In genomic region chr10:8829592-8829991, GRCh38 we compare ENCODE assay signal across 26 cellular contexts.
DNase-seq lines count a peak whose midpoint lies in the region; ATAC-seq and TF ChIP-seq lines count a peak whose summit lies in the region.
"Had no signal": no experiment of that assay in that cellular context is flagged by ENCODE, and none has a peak within 500 bp of the region (broad histone marks: within the 10 kb centered on the region; RNA-seq: fewer than 3 reads in every experiment).

No MANE protein-coding gene starts in this region.

- no peaks in the 10 kb centered on the region for H3K9me3 Mint-ChIP-seq in MCF 10A (ENCODE audit: unreplicated experiment)
- H3K9me3 Mint-ChIP-seq in activated T-helper 2 cell treated with anti-CD3 and anti-CD28 coated beads, Interferon-gamma antibody, Interleukin-2, Interleukin-4, amounts not matched to agents 10 μg/mL and 5 μg/mL and 100 μg/mL, durations not matched to agents 14 hours and 24 hours and 36 hours = peaks cover 6% of the 10 kb centered on the region
- H3K9me3 Mint-ChIP-seq: CD4-positive, CD25-positive, alpha-beta regulatory T cell had no signal

- no peaks in the 10 kb centered on the region for H3F3A ChIP-seq in smooth muscle cell (ENCODE audit: low read depth)

- H3K27ac ChIP-seq in mammary epithelial cell (ENCODE audit: insufficient read depth, low read depth, low read length) = peak overlapping the region; percentile 63
- H3K27ac ChIP-seq in foreskin keratinocyte = peak overlapping the region; percentile 40
- peak overlapping the region; percentile 33 for H3K27ac ChIP-seq in smooth muscle cell (ENCODE audit: low read depth)
- H3K27ac ChIP-seq in uterus = no peak overlapping the region
- H3K27ac ChIP-seq: BLaER1 had no signal

- H3K4me2 ChIP-seq in mammary epithelial cell (ENCODE audit: insufficient read depth, low read depth, low read length) (peak overlapping the region; percentile 63), smooth muscle cell (no peak overlapping the region)
- H3K4me2 ChIP-seq: BLaER1, SK-N-SH had no signal

- H3K36me3 ChIP-seq in mammary epithelial cell (ENCODE audit: insufficient read depth, low read length) (no peaks in the 10 kb centered on the region), smooth muscle cell (ENCODE audit: low read depth) (no peaks in the 10 kb centered on the region), uterus (no peaks in the 10 kb centered on the region)
- H3K36me3 ChIP-seq: BLaER1, HAP-1 had no signal

- no peak overlapping the region for H3K27ac Mint-ChIP-seq in MCF 10A (ENCODE audit: low read depth, unreplicated experiment)
- H3K27ac Mint-ChIP-seq in activated T-helper 2 cell treated with anti-CD3 and anti-CD28 coated beads, Interferon-gamma antibody, Interleukin-2, Interleukin-4, amounts not matched to agents 10 μg/mL and 5 μg/mL and 100 μg/mL, durations not matched to agents 14 hours and 24 hours and 36 hours = peak overlapping the region; percentile 85
- H3K27ac Mint-ChIP-seq: CD4-positive, CD25-positive, alpha-beta regulatory T cell had no signal

- H4K20me1 ChIP-seq in mammary epithelial cell (ENCODE audit: insufficient read depth, low read length) (no peaks in the 10 kb centered on the region), smooth muscle cell (ENCODE audit: low read depth) (no peaks in the 10 kb centered on the region)
- H4K20me1 ChIP-seq: BLaER1 had no signal

- in situ Hi-C loops in mammary epithelial cell (cut with MboI; ENCODE audit: low sequenced_read_pairs in 2 of 2) = no loop called here

- peaks cover 5% of the 10 kb centered on the region for H3K4me1 Mint-ChIP-seq in MCF 10A (ENCODE audit: insufficient read depth, unreplicated experiment)
- H3K4me1 Mint-ChIP-seq in activated T-helper 2 cell treated with anti-CD3 and anti-CD28 coated beads, Interferon-gamma antibody, Interleukin-2, Interleukin-4, amounts not matched to agents 10 μg/mL and 5 μg/mL and 100 μg/mL, durations not matched to agents 14 hours and 24 hours and 36 hours (ENCODE audit: low read depth) = peaks cover 32% of the 10 kb centered on the region
- H3K4me1 Mint-ChIP-seq: CD4-positive, CD25-positive, alpha-beta regulatory T cell had no signal

- H3K4me3 Mint-ChIP-seq in MCF 10A (ENCODE audit: unreplicated experiment) = no peak overlapping the region
- no peak overlapping the region for H3K4me3 Mint-ChIP-seq in activated T-helper 2 cell treated with anti-CD3 and anti-CD28 coated beads, Interferon-gamma antibody, Interleukin-2, Interleukin-4, amounts not matched to agents 10 μg/mL and 5 μg/mL and 100 μg/mL, durations not matched to agents 14 hours and 24 hours and 36 hours (ENCODE audit: low read depth)
- H3K4me3 Mint-ChIP-seq: CD4-positive, CD25-positive, alpha-beta regulatory T cell had no signal

- H3K27me3 Mint-ChIP-seq in MCF 10A (ENCODE audit: insufficient read depth, unreplicated experiment) = no peaks in the 10 kb centered on the region
- H3K27me3 Mint-ChIP-seq in activated T-helper 2 cell treated with anti-CD3 and anti-CD28 coated beads, Interferon-gamma antibody, Interleukin-2, Interleukin-4, amounts not matched to agents 10 μg/mL and 5 μg/mL and 100 μg/mL, durations not matched to agents 14 hours and 24 hours and 36 hours (ENCODE audit: low read depth) = no peaks in the 10 kb centered on the region

- H3K9me3 ChIP-seq in mammary epithelial cell (replicated peaks; ENCODE audit: insufficient read depth, low read length) = no peaks in the 10 kb centered on the region
- no peaks in the 10 kb centered on the region for H3K9me3 ChIP-seq in smooth muscle cell (replicated peaks; ENCODE audit: low read depth)
- no peaks in the 10 kb centered on the region for H3K9me3 ChIP-seq in uterus
- H3K9me3 ChIP-seq: BLaER1, HAP-1, SK-N-SH had no signal

- 7% methylated on average over 2 of the region's 2 CpGs for WGBS in mammary epithelial cell (ENCODE audit: low coverage, missing lambda C conversion rate)
- 75% methylated on average over 2 of the region's 2 CpGs for WGBS in smooth muscle cell (ENCODE audit: low lambda C conversion rate)

- H3K4me3 ChIP-seq in mammary epithelial cell (replicated peaks in 1 of 3; ENCODE audit: insufficient read depth in 1 of 3, low read depth in 2 of 3, low read length in 3 of 3) = no peak overlapping the region
- no peak overlapping the region for H3K4me3 ChIP-seq in smooth muscle cell
- H3K4me3 ChIP-seq in uterus = no peak overlapping the region
- H3K4me3 ChIP-seq: BLaER1, HAP-1 had no signal

- H3K4me1 ChIP-seq in mammary epithelial cell (ENCODE audit: insufficient read depth, low read length) (peaks cover 22% of the 10 kb centered on the region), foreskin keratinocyte (peaks cover 10% of the 10 kb centered on the region), smooth muscle cell (ENCODE audit: low read depth) (no peaks in the 10 kb centered on the region), uterus (no peaks in the 10 kb centered on the region)
- H3K4me1 ChIP-seq: BLaER1, HAP-1 had no signal

- POLR2A ChIA-PET in MCF 10A (lab: Yijun Ruan, JAX) = interaction anchor here (0.6 kb wide), 1 partner anchor 22 kb away, joined by 3 read pairs; no protein-coding TSS in a partner anchor

- no peaks in the 10 kb centered on the region for H3K36me3 Mint-ChIP-seq in MCF 10A (ENCODE audit: insufficient read depth, unreplicated experiment)
- H3K36me3 Mint-ChIP-seq in activated T-helper 2 cell treated with anti-CD3 and anti-CD28 coated beads, Interferon-gamma antibody, Interleukin-2, Interleukin-4, amounts not matched to agents 10 μg/mL and 5 μg/mL and 100 μg/mL, durations not matched to agents 14 hours and 24 hours and 36 hours (ENCODE audit: low read depth) = peaks cover 6% of the 10 kb centered on the region
- H3K36me3 Mint-ChIP-seq: CD4-positive, CD25-positive, alpha-beta regulatory T cell had no signal

- CTCF ChIA-PET in mammary epithelial cell (lab: Charles Lee; ENCODE audit: low non-redundant PET) (interaction anchor here (0.6 kb wide), 1 partner anchor 210 kb away, joined by 4 read pairs; no protein-coding TSS in a partner anchor), MCF 10A (lab: Yijun Ruan, JAX) (interaction anchor here (0.6 to 1.4 kb wide), 2 partner anchors 379 to 668 kb away, joined by 4 read pairs; no protein-coding TSS in a partner anchor)

- H3K9ac ChIP-seq in mammary epithelial cell (ENCODE audit: insufficient read depth, low read length) (no peak overlapping the region), smooth muscle cell (ENCODE audit: low read depth) (no peak overlapping the region)
- H3K9ac ChIP-seq: BLaER1, SK-N-SH had no signal

- DNase-seq in mammary epithelial cell = peak; percentile 90
- no peak for DNase-seq in MCF 10A (ENCODE audit: unreplicated experiment)
- no peak for DNase-seq in activated T-helper 2 cell treated with anti-CD3 and anti-CD28 coated beads, Interferon-gamma antibody, Interleukin-2, Interleukin-4, amounts not matched to agents 10 μg/mL and 5 μg/mL and 100 μg/mL, durations not matched to agents 14 hours and 24 hours and 36 hours (ENCODE audit: low spot score)
- DNase-seq in foreskin keratinocyte = peak; percentile 96
- no peak for DNase-seq in smooth muscle cell (lab: John Stamatoyannopoulos, UW; ENCODE audit: unreplicated experiment)
- no peak for DNase-seq in uterus
- no peak for DNase-seq in stimulated activated naive CD8-positive, alpha-beta T cell treated with anti-CD3 and anti-CD28 coated beads, Interleukin-15, Interleukin-2, amounts not matched to agents 100 U/mL and 50 U/mL, for 24 hours
- DNase-seq in NCI-H82 treated with DMSO at 0.1 percent for 48 hours (lab: John Stamatoyannopoulos, UW; ENCODE audit: unreplicated experiment) = no peak
- DNase-seq: CD4-positive, CD25-positive, alpha-beta regulatory T cell; DMS53; GOT3; Karpas-422; NCI-H1092 treated with DMSO at 0.1 percent for 48 hours; NCI-H1436 treated with DMSO at 0.1 percent for 48 hours; NCI-H187 treated with DMSO at 0.1 percent for 48 hours; NCI-H2107; NCI-H524; NCI-H774; NK-92 treated with Interleukin-12 subunit alpha and Interleukin-12 subunit beta, amount 100 ng/mL, for 24 hours; RPMI8226; SHP77 treated with DMSO at 0.1 percent for 48 hours; SW 1271 had no signal

- BruUV-seq in mammary epithelial cell (replicated peaks; lab: Mats Ljungman, UMichigan) = no TSS peak
- BruUV-seq in MCF 10A (replicated peaks; lab: Mats Ljungman, UMichigan) = no TSS peak

- TF ChIP-seq CTCF in mammary epithelial cell (conservative IDR thresholded peaks at IDR 0.05 in 1 of 2, IDR thresholded peaks at IDR 0.05 in 1 of 2; ENCODE audit: extremely low read depth in 1 of 2, insufficient read depth in 1 of 2, low read depth in 1 of 2, low read length in 2 of 2) (no peak), MCF 10A (IDR thresholded peaks at IDR 0.05; ENCODE audit: unreplicated experiment) (no peak), foreskin keratinocyte (conservative IDR thresholded peaks at IDR 0.05) (no peak), smooth muscle cell (IDR thresholded peaks at IDR 0.05; ENCODE audit: borderline replicate concordance, insufficient read depth, poor library complexity, severe bottlenecking) (no peak), uterus (IDR thresholded peaks at IDR 0.05) (no peak)

- no peak for TF ChIP-seq POLR2A in uterus (IDR thresholded peaks at IDR 0.05)

- H3K27me3 ChIP-seq in mammary epithelial cell (ENCODE audit: insufficient read depth, low read length) (no peaks in the 10 kb centered on the region), foreskin keratinocyte (no peaks in the 10 kb centered on the region), smooth muscle cell (ENCODE audit: low read depth) (no peaks in the 10 kb centered on the region), uterus (no peaks in the 10 kb centered on the region)
- H3K27me3 ChIP-seq: BLaER1 had no signal

- H2AFZ ChIP-seq in mammary epithelial cell (ENCODE audit: low read depth, low read length) (no peak overlapping the region), smooth muscle cell (ENCODE audit: low read depth) (no peak overlapping the region)

- no peaks in the 10 kb centered on the region for H3K79me2 ChIP-seq in mammary epithelial cell (ENCODE audit: insufficient read depth, low read length)
- H3K79me2 ChIP-seq in smooth muscle cell (ENCODE audit: low read depth) = no peaks in the 10 kb centered on the region

- intact Hi-C loops in mammary epithelial cell (cut with micrococcal nuclease) (loop anchor here (5.0 kb wide), 1 partner anchor 777 kb away; the partner anchor contains the start of gene GATA3), MCF 10A (cut with micrococcal nuclease) (no loop called here), uterus (cut with DNase I; ENCODE audit: low total_unique reads) (no loop called here)
- intact Hi-C loops in activated T-helper 2 cell treated with anti-CD3 and anti-CD28 coated beads, Interferon-gamma antibody, Interleukin-2, Interleukin-4, amounts not matched to agents 10 μg/mL and 5 μg/mL and 100 μg/mL, durations not matched to agents 14 hours and 24 hours and 36 hours (cut with micrococcal nuclease) = no loop called here

- ATAC-seq in foreskin keratinocyte = peak; percentile 93
- no peak for ATAC-seq in stimulated activated naive CD8-positive, alpha-beta T cell treated with anti-CD3 and anti-CD28 coated beads, Interleukin-15, Interleukin-2, amounts not matched to agents 100 U/mL and 50 U/mL, for 24 hours
- ATAC-seq: HepG2 had no signal

- dilution Hi-C loops in mammary epithelial cell (cut with HindIII; ENCODE audit: low sequenced_read_pairs) = no loop called here

Comparison
In these comparisons a context has a peak if more than half of its experiments do, and no peak if none do; other contexts are left out.
1. DNase-seq: peak in mammary epithelial cell (single experiment) and foreskin keratinocyte (2 of 2); none in MCF 10A (single experiment), activated T-helper 2 cell treated with anti-CD3 and anti-CD28 coated beads, Interferon-gamma antibody, Interleukin-2, Interleukin-4, amounts not matched to agents 10 μg/mL and 5 μg/mL and 100 μg/mL, durations not matched to agents 14 hours and 24 hours and 36 hours (single experiment), smooth muscle cell (single experiment), uterus (0 of 2), stimulated activated naive CD8-positive, alpha-beta T cell treated with anti-CD3 and anti-CD28 coated beads, Interleukin-15, Interleukin-2, amounts not matched to agents 100 U/mL and 50 U/mL, for 24 hours (single experiment) and NCI-H82 treated with DMSO at 0.1 percent for 48 hours (single experiment).
2. H3K27ac ChIP-seq: peak in mammary epithelial cell (single experiment), foreskin keratinocyte (single experiment) and smooth muscle cell (single experiment); none in uterus (0 of 2).